23 cellular contexts compared by ENCODE assay signal in the genomic region with DNA sequence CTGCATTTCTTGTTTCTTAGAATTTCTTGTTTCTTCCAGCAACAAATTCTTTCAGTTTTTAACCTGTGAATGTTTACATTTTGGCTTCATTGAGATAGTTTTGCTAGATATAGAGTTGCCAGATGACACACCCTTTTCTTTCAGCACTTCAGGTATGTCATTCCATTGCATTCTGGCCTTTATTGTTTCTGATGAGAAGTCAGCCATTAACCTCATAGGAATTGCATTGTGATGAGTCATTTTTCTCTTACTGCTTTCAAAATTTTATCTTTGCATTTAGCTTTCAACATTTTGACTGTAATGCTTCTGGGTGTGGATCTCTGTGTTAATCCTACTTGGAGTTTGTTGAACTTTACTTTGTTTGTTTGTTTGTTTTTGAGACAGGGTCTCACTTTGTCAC.
DNase-seq lines count a peak whose midpoint lies in the region; ATAC-seq, FAIRE-seq and TF ChIP-seq lines count a peak whose summit lies in the region.
"Had no signal": no experiment of that assay in that cellular context is flagged by ENCODE, and none has a peak within 500 bp of the region (broad histone marks: within the 10 kb centered on the region; RNA-seq: fewer than 3 reads in every experiment).

No MANE protein-coding gene starts in this region.

- FAIRE-seq in K562 (lab: Jason Lieb, UNC), result no peak
- FAIRE-seq: GM18507 had no signal

- H4K20me1 ChIP-seq in K562 (replicated peaks; ENCODE audit: control insufficient read depth, insufficient read depth, low read length), result no peaks in the 10 kb centered on the region
- H4K20me1 ChIP-seq: BLaER1 had no signal

- in situ Hi-C loops in K562 (cut with MboI), result no loop called here

- no peak overlapping the region for H3K27ac ChIP-seq in K562 (ENCODE audit: extremely low read depth, low read depth, low read length)
- H3K27ac ChIP-seq: BLaER1, lower lobe of right lung had no signal

- intact Hi-C loops in K562 (cut with micrococcal nuclease), result no loop called here

- BruUV-seq in K562 (replicated peaks; lab: Mats Ljungman, UMichigan), result no TSS peak

- H3K9me3 ChIP-seq in K562 (replicated peaks; ENCODE audit: control insufficient read depth, insufficient read depth, low read depth, low read length), result no peaks in the 10 kb centered on the region
- H3K9me3 ChIP-seq: BLaER1, lower lobe of right lung, mucosa of descending colon had no signal

- no peak for TF ChIP-seq CTCF in K562 (IDR thresholded peaks at IDR 0.05 in 2 of 3, conservative IDR thresholded peaks at IDR 0.05 in 1 of 3; ENCODE audit: insufficient read depth in 2 of 3, low read depth in 1 of 3, low read length in 3 of 3)

- H3K36me3 ChIP-seq in K562 (ENCODE audit: control insufficient read depth, insufficient read depth, low read length), result no peaks in the 10 kb centered on the region
- H3K36me3 ChIP-seq: BLaER1, lower lobe of right lung had no signal

- DNase-seq in EH (ENCODE audit: low read depth), result peak; percentile 3
- DNase-seq in M059J (ENCODE audit: low read depth), result peak; percentile 12
- no peak for DNase-seq in K562 (ENCODE audit: extremely low read depth in 1 of 4, low spot score in 3 of 4)
- DNase-seq in kidney tubule cell (ENCODE audit: low spot score), result peak; percentile 20
- DNase-seq in NCI-H1930 (lab: John Stamatoyannopoulos, UW), result no peak
- no peak for DNase-seq in NOMO-1 (lab: John Stamatoyannopoulos, UW; ENCODE audit: unreplicated experiment in 2 of 2)
- DNase-seq: activated CD4-positive, alpha-beta T cell treated with anti-CD3 and anti-CD28 coated beads for 36 hours; activated effector memory CD4-positive, alpha-beta T cell treated with anti-CD3 and anti-CD28 coated beads, Interleukin-2, amount 50 U/mL, for 16 hours; activated naive CD8-positive, alpha-beta T cell treated with anti-CD3 and anti-CD28 coated beads for 36 hours; activated T-cell treated with anti-CD3 and anti-CD28 coated beads, Interleukin-2, amount 50 U/mL, for 1 hour; DMS79; glutamatergic neuron; islet precursor cell; lower lobe of right lung; mucosa of descending colon; NCI-H187; NCI-H69; RPMI8226; stimulated activated naive CD8-positive, alpha-beta T cell treated with anti-CD3 and anti-CD28 coated beads, Interleukin-15, Interleukin-2, amounts not matched to agents 100 U/mL and 50 U/mL, for 24 hours had no signal

- POLR2A ChIA-PET in K562 (lab: Yijun Ruan, JAX), result no interaction called here

- ATAC-seq in K562 (no peak), HG03196 (IDR thresholded peaks at IDR 0.05; ENCODE audit: unreplicated experiment) (no peak)
- ATAC-seq: activated CD4-positive, alpha-beta T cell treated with anti-CD3 and anti-CD28 coated beads for 36 hours; lower lobe of right lung; mucosa of descending colon; natural killer cell treated with Interleukin-12 subunit alpha and Interleukin-12 subunit beta and Interleukin-15 and Interleukin-18, amount 100 ng/mL, for 72 hours; stimulated activated naive CD8-positive, alpha-beta T cell treated with anti-CD3 and anti-CD28 coated beads, Interleukin-15, Interleukin-2, amounts not matched to agents 100 U/mL and 50 U/mL, for 24 hours had no signal

- no peaks in the 10 kb centered on the region for H3K27me3 ChIP-seq in K562 (ENCODE audit: control insufficient read depth in 2 of 2, insufficient read depth in 2 of 2, low read length in 2 of 2)
- H3K27me3 ChIP-seq: BLaER1 had no signal

- no peaks in the 10 kb centered on the region for H3K79me2 ChIP-seq in K562 (ENCODE audit: control insufficient read depth, insufficient read depth, low read length)

- H3K9ac ChIP-seq in K562 (ENCODE audit: insufficient read depth in 1 of 2, low read depth in 2 of 2, low read length in 2 of 2), result no peak overlapping the region
- H3K9ac ChIP-seq: BLaER1 had no signal

- H2AFZ ChIP-seq in K562 (ENCODE audit: low read depth, low read length), result no peak overlapping the region

- H3K4me2 ChIP-seq in K562 (ENCODE audit: insufficient read depth, low read length), result no peak overlapping the region
- H3K4me2 ChIP-seq: BLaER1 had no signal

- H3K4me3 ChIP-seq in K562, result no peak overlapping the region
- H3K4me3 ChIP-seq: BLaER1, lower lobe of right lung, mucosa of descending colon had no signal

- CTCF ChIA-PET in K562 (lab: Yijun Ruan, JAX; ENCODE audit: low intra/inter-chr PET ratio), result no interaction called here

- no peaks in the 10 kb centered on the region for H3K9me1 ChIP-seq in K562 (ENCODE audit: control insufficient read depth, insufficient read depth, low read length)

- no peaks in the 10 kb centered on the region for H3K4me1 ChIP-seq in K562 (replicated peaks in 1 of 2; ENCODE audit: control insufficient read depth in 2 of 2, insufficient read depth in 2 of 2, low read length in 2 of 2)
- H3K4me1 ChIP-seq: BLaER1, lower lobe of right lung had no signal

- TF ChIP-seq EP300 in K562 (IDR thresholded peaks at IDR 0.05; ENCODE audit: low read length), result no peak

- no peak for TF ChIP-seq RAD21 in K562 (CRISPR knock-in tag; conservative IDR thresholded peaks at IDR 0.05 in 1 of 2, IDR thresholded peaks at IDR 0.05 in 1 of 2)

- TF ChIP-seq POLR2A in K562 (conservative IDR thresholded peaks at IDR 0.05), result no peak

TF ChIP-seq in K562, 482 proteins besides CTCF, POLR2A, EP300 and RAD21:
- TF ChIP-seq JUND (IDR thresholded peaks at IDR 0.05; ENCODE audit: borderline replicate concordance, low read depth, low read length) (no peak), JUND (tag; IDR thresholded peaks at IDR 0.05; ENCODE audit: borderline replicate concordance, low read depth, low read length) (peak; percentile 34; the same call in 1 of the 3 replicates), MXI1 (IDR thresholded peaks at IDR 0.05; ENCODE audit: low read depth, low read length) (no peak)
TF ChIP-seq in K562: peak in this region for 1.

Comparison
In these comparisons a context has a peak if more than half of its experiments do, and no peak if none do; other contexts are left out.
1. DNase-seq: peak in EH (single experiment), M059J (single experiment) and kidney tubule cell (single experiment); none in K562 (0 of 4), NCI-H1930 (0 of 2) and NOMO-1 (0 of 2).